In the genomic region with DNA sequence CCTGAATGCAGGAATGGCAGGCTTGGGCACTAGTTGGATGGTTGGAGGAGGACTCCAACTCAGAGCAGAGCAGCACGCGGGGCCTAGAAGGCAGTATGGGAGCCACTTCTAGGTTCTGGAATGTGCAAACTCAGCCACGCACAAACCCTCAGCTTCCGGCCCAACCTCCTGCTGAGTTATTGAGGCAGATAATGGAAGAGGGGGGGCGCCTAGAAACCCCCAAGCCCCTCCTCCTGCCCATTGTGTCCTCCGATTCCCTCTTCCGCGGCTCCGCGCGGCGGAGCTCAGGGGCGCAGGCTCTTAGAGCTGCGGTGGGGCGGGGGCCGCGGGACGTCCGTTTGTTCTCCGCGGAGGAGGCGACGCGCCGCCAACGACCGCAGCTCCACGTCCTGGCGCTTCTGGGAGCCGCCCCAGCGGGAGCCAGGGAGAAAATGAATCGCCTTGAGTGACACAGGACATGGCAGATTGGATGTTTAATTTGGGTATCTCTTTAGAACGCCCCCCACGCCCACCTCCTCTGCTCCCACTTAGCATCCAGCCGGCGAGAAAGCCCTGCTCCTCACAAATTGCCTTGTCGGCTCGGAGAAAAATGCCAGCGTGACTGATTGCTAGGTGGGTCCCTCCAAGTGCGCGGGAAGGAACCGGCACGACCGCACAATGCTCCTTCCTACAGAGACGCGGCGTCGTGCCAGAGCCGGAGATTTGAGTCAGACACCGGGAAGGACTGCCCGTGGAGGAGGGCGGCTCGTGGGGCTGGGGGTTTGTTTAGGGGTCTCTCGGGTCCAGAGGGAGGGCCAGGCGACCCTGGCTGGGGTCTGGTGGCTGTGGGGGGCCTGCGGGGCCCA, we compare ENCODE assay signal across 1 cellular context.
TF ChIP-seq lines count a peak whose summit lies in the region.

No MANE protein-coding gene starts in this region.

TF ChIP-seq in K562, 482 proteins besides CTCF, POLR2A, EP300 and RAD21 (continued from another document and continues in another):
- no peak for TF ChIP-seq ZNF518B (CRISPR knock-in tag; IDR thresholded peaks at IDR 0.05)
- no peak for TF ChIP-seq TOE1 (IDR thresholded peaks at IDR 0.05; ENCODE audit: borderline replicate concordance)
- no peak for TF ChIP-seq TOE1 (CRISPR knock-in tag; IDR thresholded peaks at IDR 0.05; ENCODE audit: borderline replicate concordance, low read depth)
- no peak for TF ChIP-seq ADNP (tag; IDR thresholded peaks at IDR 0.05)
- no peak for TF ChIP-seq BCL6 (CRISPR knock-in tag; IDR thresholded peaks at IDR 0.05)
- TF ChIP-seq ZNF512 (tag; IDR thresholded peaks at IDR 0.05) = no peak
- no peak for TF ChIP-seq XRCC5 (IDR thresholded peaks at IDR 0.05; ENCODE audit: low read depth, low read length)
- 0 out of 4 replicates have a peak, but pooled peaks of 1 of the 2 experiments have one; percentile 57 for TF ChIP-seq FOXA3 (CRISPR knock-in tag; conservative IDR thresholded peaks at IDR 0.05 in 1 of 2, IDR thresholded peaks at IDR 0.05 in 1 of 2)
- no peak for TF ChIP-seq ZC3H8 (IDR thresholded peaks at IDR 0.05)
- TF ChIP-seq CGGBP1 (CRISPR knock-in tag; IDR thresholded peaks at IDR 0.05) = no peak
- no peak for TF ChIP-seq ZSCAN32 (CRISPR knock-in tag; IDR thresholded peaks at IDR 0.05)
- TF ChIP-seq ZNF134 (CRISPR knock-in tag; conservative IDR thresholded peaks at IDR 0.05) = no peak
- TF ChIP-seq DNMT1 (IDR thresholded peaks at IDR 0.05) = no peak
- no peak for TF ChIP-seq RBM15 (IDR thresholded peaks at IDR 0.05; ENCODE audit: insufficient read depth, low read length)
- TF ChIP-seq TAF1 (IDR thresholded peaks at IDR 0.05; ENCODE audit: control insufficient read depth, extremely low read depth, insufficient read depth, low read length, severe bottlenecking) = no peak
- TF ChIP-seq POLR2B (IDR thresholded peaks at IDR 0.05; ENCODE audit: low read depth, partially characterized antibody) = no peak
- no peak for TF ChIP-seq LARP7 (IDR thresholded peaks at IDR 0.05)
- TF ChIP-seq DMBX1 (CRISPR knock-in tag; IDR thresholded peaks at IDR 0.05; ENCODE audit: borderline replicate concordance) = no peak
- TF ChIP-seq ETV6 (IDR thresholded peaks at IDR 0.05; ENCODE audit: borderline replicate concordance in 1 of 2, low read depth in 2 of 2, low read length in 1 of 2) = no peak
- TF ChIP-seq ETV6 (CRISPR knock-in tag; IDR thresholded peaks at IDR 0.05; ENCODE audit: borderline replicate concordance) = peak; percentile 83; the same call in 1 of the 2 replicates
- TF ChIP-seq, protein P1, sequence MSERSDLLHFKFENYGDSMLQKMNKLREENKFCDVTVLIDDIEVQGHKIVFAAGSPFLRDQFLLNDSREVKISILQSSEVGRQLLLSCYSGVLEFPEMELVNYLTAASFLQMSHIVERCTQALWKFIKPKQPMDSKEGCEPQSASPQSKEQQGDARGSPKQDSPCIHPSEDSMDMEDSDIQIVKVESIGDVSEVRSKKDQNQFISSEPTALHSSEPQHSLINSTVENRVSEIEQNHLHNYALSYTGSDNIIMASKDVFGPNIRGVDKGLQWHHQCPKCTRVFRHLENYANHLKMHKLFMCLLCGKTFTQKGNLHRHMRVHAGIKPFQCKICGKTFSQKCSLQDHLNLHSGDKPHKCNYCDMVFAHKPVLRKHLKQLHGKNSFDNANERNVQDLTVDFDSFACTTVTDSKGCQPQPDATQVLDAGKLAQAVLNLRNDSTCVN (CRISPR knock-in tag; IDR thresholded peaks at IDR 0.05) = no peak
- TF ChIP-seq RBBP5 (IDR thresholded peaks at IDR 0.05; ENCODE audit: borderline replicate concordance, insufficient read depth, low read length, poor library complexity, severe bottlenecking) = peak; percentile 42
- no peak for TF ChIP-seq ETS2 (tag; IDR thresholded peaks at IDR 0.05; ENCODE audit: borderline replicate concordance, poor library complexity, severe bottlenecking)
- TF ChIP-seq ZNF311 (CRISPR knock-in tag; IDR thresholded peaks at IDR 0.05) = no peak
- TF ChIP-seq FOXK2 (conservative IDR thresholded peaks at IDR 0.05 in 1 of 2, IDR thresholded peaks at IDR 0.05 in 1 of 2; ENCODE audit: low read depth in 2 of 2) = no peak
- TF ChIP-seq EWSR1 (IDR thresholded peaks at IDR 0.05; ENCODE audit: borderline replicate concordance, low read depth, partially characterized antibody) = no peak
- no peak for TF ChIP-seq ZNF707 (CRISPR knock-in tag; conservative IDR thresholded peaks at IDR 0.05)
- TF ChIP-seq ZBTB8A (IDR thresholded peaks at IDR 0.05; ENCODE audit: partially characterized antibody) = no peak
- TF ChIP-seq ZBTB1 (CRISPR knock-in tag; IDR thresholded peaks at IDR 0.05; ENCODE audit: borderline replicate concordance, low read depth) = 0 out of 2 replicates have a peak, but pooled peaks have one; percentile 28
- no peak for TF ChIP-seq MED1 (CRISPR knock-in tag; IDR thresholded peaks at IDR 0.05; ENCODE audit: borderline replicate concordance)
- TF ChIP-seq, protein P2, sequence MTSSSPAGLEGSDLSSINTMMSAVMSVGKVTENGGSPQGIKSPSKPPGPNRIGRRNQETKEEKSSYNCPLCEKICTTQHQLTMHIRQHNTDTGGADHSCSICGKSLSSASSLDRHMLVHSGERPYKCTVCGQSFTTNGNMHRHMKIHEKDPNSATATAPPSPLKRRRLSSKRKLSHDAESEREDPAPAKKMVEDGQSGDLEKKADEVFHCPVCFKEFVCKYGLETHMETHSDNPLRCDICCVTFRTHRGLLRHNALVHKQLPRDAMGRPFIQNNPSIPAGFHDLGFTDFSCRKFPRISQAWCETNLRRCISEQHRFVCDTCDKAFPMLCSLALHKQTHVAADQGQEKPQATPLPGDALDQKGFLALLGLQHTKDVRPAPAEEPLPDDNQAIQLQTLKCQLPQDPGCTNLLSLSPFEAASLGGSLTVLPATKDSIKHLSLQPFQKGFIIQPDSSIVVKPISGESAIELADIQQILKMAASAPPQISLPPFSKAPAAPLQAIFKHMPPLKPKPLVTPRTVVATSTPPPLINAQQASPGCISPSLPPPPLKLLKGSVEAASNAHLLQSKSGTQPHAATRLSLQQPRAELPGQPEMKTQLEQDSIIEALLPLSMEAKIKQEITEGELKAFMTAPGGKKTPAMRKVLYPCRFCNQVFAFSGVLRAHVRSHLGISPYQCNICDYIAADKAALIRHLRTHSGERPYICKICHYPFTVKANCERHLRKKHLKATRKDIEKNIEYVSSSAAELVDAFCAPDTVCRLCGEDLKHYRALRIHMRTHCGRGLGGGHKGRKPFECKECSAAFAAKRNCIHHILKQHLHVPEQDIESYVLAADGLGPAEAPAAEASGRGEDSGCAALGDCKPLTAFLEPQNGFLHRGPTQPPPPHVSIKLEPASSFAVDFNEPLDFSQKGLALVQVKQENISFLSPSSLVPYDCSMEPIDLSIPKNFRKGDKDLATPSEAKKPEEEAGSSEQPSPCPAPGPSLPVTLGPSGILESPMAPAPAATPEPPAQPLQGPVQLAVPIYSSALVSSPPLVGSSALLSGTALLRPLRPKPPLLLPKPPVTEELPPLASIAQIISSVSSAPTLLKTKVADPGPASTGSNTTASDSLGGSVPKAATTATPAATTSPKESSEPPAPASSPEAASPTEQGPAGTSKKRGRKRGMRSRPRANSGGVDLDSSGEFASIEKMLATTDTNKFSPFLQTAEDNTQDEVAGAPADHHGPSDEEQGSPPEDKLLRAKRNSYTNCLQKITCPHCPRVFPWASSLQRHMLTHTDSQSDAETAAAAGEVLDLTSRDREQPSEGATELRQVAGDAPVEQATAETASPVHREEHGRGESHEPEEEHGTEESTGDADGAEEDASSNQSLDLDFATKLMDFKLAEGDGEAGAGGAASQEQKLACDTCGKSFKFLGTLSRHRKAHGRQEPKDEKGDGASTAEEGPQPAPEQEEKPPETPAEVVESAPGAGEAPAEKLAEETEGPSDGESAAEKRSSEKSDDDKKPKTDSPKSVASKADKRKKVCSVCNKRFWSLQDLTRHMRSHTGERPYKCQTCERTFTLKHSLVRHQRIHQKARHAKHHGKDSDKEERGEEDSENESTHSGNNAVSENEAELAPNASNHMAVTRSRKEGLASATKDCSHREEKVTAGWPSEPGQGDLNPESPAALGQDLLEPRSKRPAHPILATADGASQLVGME (CRISPR knock-in tag; IDR thresholded peaks at IDR 0.05) = 0 out of 2 replicates have a peak, but pooled peaks have one; percentile 47
